21 cellular contexts compared by ENCODE assay signal in the genomic region with DNA sequence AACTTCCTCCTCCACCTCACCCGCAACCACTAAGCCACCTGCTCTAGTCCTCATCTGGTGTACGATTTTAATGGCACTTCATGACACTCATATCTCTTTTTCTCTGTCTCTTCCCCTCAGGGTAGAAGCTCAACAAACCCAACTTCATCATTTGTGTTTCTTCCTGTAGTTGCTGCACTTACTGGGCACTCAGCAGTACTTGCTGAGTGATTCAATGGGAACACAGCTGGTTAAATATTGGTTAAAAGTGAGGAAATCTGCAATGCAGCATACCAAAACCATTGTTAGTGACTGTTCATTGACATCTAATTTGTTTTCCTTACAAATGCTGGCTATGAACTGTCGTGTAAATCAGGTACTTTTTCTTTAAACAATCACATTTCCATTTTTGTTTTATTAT.
DNase-seq lines count a peak whose midpoint lies in the region; ATAC-seq and TF ChIP-seq lines count a peak whose summit lies in the region.
"Had no signal": no experiment of that assay in that cellular context is flagged by ENCODE, and none has a peak within 500 bp of the region (broad histone marks: within the 10 kb centered on the region; RNA-seq: fewer than 3 reads in every experiment).

No MANE protein-coding gene starts in this region.

- no peaks in the 10 kb centered on the region for H3K79me2 ChIP-seq in neural progenitor cell (ENCODE audit: low read depth)

- H3K9ac ChIP-seq in HUES48 (ENCODE audit: low read depth, low read length) (no peak overlapping the region), neural progenitor cell (no peak overlapping the region)

- peak; percentile 80 for DNase-seq in NCI-H187 treated with DMSO at 0.1 percent for 48 hours (lab: John Stamatoyannopoulos, UW)
- DNase-seq in NCI-H774 (lab: John Stamatoyannopoulos, UW) = peak; percentile 74
- DNase-seq in neural progenitor cell (ENCODE audit: low spot score) = no peak
- DNase-seq in activated T-cell treated with anti-CD3 and anti-CD28 coated beads, Interleukin-2, amount 50 U/mL, for 24 hours = no peak
- DNase-seq in A172 (ENCODE audit: low spot score) = no peak
- DNase-seq in nephron progenitor cell = no peak
- DNase-seq: activated CD4-positive, alpha-beta T cell treated with anti-CD3 and anti-CD28 coated beads for 1 hour; activated CD8-positive, alpha-beta T cell treated with anti-CD3 and anti-CD28 coated beads, Interleukin-2, amount 10 ng/mL, durations not matched to agents 7 days and 5 days; activated gamma-delta T cell treated with Interleukin-2 at 50 U/mL for 16 hours; activated naive CD8-positive, alpha-beta T cell treated with anti-CD3 and anti-CD28 coated beads, Interleukin-2, amount 50 U/mL, for 24 hours; CD4-positive, CD25-positive, alpha-beta regulatory T cell; islet precursor cell; MV-4-11; Peyer's patch; SJCRH30; stimulated activated CD4-positive, alpha-beta T cell treated with anti-CD3 and anti-CD28 coated beads, Interleukin-2, amount 100 ng/mL, for 24 hours; T-helper 1 cell; upper lobe of right lung had no signal

- no peak overlapping the region for H3K4me2 ChIP-seq in neural progenitor cell
- H3K4me2 ChIP-seq: smooth muscle cell had no signal

- H3K36me3 ChIP-seq in HUES48 (ENCODE audit: control insufficient read depth, insufficient read depth, low read length) (no peaks in the 10 kb centered on the region), neural progenitor cell (no peaks in the 10 kb centered on the region)
- H3K36me3 ChIP-seq: Peyer's patch, SJCRH30, upper lobe of right lung had no signal

- H3K36me3 Mint-ChIP-seq in neural progenitor cell (no peaks in the 10 kb centered on the region), nephron progenitor cell (ENCODE audit: low read depth) (no peaks in the 10 kb centered on the region)
- no peaks in the 10 kb centered on the region for H3K36me3 Mint-ChIP-seq in activated T-cell treated with anti-CD3 and anti-CD28 coated beads, Interleukin-2, amount 50 U/mL, for 24 hours (ENCODE audit: low read depth)
- H3K36me3 Mint-ChIP-seq: CD4-positive, CD25-positive, alpha-beta regulatory T cell had no signal

- H3K4me3 Mint-ChIP-seq in neural progenitor cell (no peak overlapping the region), nephron progenitor cell (no peak overlapping the region)
- no peak overlapping the region for H3K4me3 Mint-ChIP-seq in activated T-cell treated with anti-CD3 and anti-CD28 coated beads, Interleukin-2, amount 50 U/mL, for 24 hours
- H3K4me3 Mint-ChIP-seq: activated CD8-positive, alpha-beta T cell treated with anti-CD3 and anti-CD28 coated beads, Interleukin-2, amount 10 ng/mL, durations not matched to agents 7 days and 5 days; activated naive CD8-positive, alpha-beta T cell treated with anti-CD3 and anti-CD28 coated beads, Interleukin-2, amount 50 U/mL, for 24 hours; CD4-positive, CD25-positive, alpha-beta regulatory T cell had no signal

- H3K27ac ChIP-seq in HUES48 (ENCODE audit: low read depth, low read length) = peak overlapping the region; percentile 4
- H3K27ac ChIP-seq in neural progenitor cell = no peak overlapping the region
- H3K27ac ChIP-seq: Peyer's patch, SJCRH30, upper lobe of right lung had no signal

- H3K4me1 Mint-ChIP-seq in neural progenitor cell (no peaks in the 10 kb centered on the region), nephron progenitor cell (no peaks in the 10 kb centered on the region)
- no peaks in the 10 kb centered on the region for H3K4me1 Mint-ChIP-seq in activated T-cell treated with anti-CD3 and anti-CD28 coated beads, Interleukin-2, amount 50 U/mL, for 24 hours (ENCODE audit: low read depth)
- H3K4me1 Mint-ChIP-seq: activated naive CD8-positive, alpha-beta T cell treated with anti-CD3 and anti-CD28 coated beads, Interleukin-2, amount 50 U/mL, for 24 hours; CD4-positive, CD25-positive, alpha-beta regulatory T cell had no signal

- H3K27ac Mint-ChIP-seq in neural progenitor cell = no peak overlapping the region
- H3K27ac Mint-ChIP-seq in activated T-cell treated with anti-CD3 and anti-CD28 coated beads, Interleukin-2, amount 50 U/mL, for 24 hours = no peak overlapping the region
- H3K27ac Mint-ChIP-seq in nephron progenitor cell = no peak overlapping the region
- H3K27ac Mint-ChIP-seq: activated CD8-positive, alpha-beta T cell treated with anti-CD3 and anti-CD28 coated beads, Interleukin-2, amount 10 ng/mL, durations not matched to agents 7 days and 5 days; activated naive CD8-positive, alpha-beta T cell treated with anti-CD3 and anti-CD28 coated beads, Interleukin-2, amount 50 U/mL, for 24 hours; CD4-positive, CD25-positive, alpha-beta regulatory T cell had no signal

- H3K27me3 Mint-ChIP-seq in neural progenitor cell (ENCODE audit: insufficient read depth, low read depth) (no peaks in the 10 kb centered on the region), nephron progenitor cell (ENCODE audit: low read depth, poor library complexity) (no peaks in the 10 kb centered on the region)
- no peaks in the 10 kb centered on the region for H3K27me3 Mint-ChIP-seq in activated T-cell treated with anti-CD3 and anti-CD28 coated beads, Interleukin-2, amount 50 U/mL, for 24 hours
- H3K27me3 Mint-ChIP-seq: activated naive CD8-positive, alpha-beta T cell treated with anti-CD3 and anti-CD28 coated beads, Interleukin-2, amount 50 U/mL, for 24 hours; CD4-positive, CD25-positive, alpha-beta regulatory T cell had no signal

- H4K20me1 ChIP-seq in neural progenitor cell (ENCODE audit: low read depth) = no peaks in the 10 kb centered on the region

- peak overlapping the region; percentile 45 for H2AFZ ChIP-seq in neural progenitor cell (replicated peaks)

- H3K27me3 ChIP-seq in HUES48 (ENCODE audit: control insufficient read depth, insufficient read depth, low read length) (no peaks in the 10 kb centered on the region), neural progenitor cell (no peaks in the 10 kb centered on the region)
- H3K27me3 ChIP-seq: Peyer's patch, SJCRH30, upper lobe of right lung had no signal

- H3K4me3 ChIP-seq in HUES48 (ENCODE audit: low read depth, low read length) = no peak overlapping the region
- no peak overlapping the region for H3K4me3 ChIP-seq in neural progenitor cell
- H3K4me3 ChIP-seq: Peyer's patch, SJCRH30, smooth muscle cell, upper lobe of right lung had no signal

- TF ChIP-seq CTCF in neural progenitor cell (IDR thresholded peaks at IDR 0.05) (no peak), nephron progenitor cell (IDR thresholded peaks at IDR 0.05) (no peak)

- H3K4me1 ChIP-seq in HUES48 (ENCODE audit: control insufficient read depth, insufficient read depth, low read length) (peaks cover 14% of the 10 kb centered on the region), neural progenitor cell (no peaks in the 10 kb centered on the region)
- H3K4me1 ChIP-seq: Peyer's patch, SJCRH30, upper lobe of right lung had no signal

- H3K9me3 Mint-ChIP-seq in neural progenitor cell (no peaks in the 10 kb centered on the region), nephron progenitor cell (no peaks in the 10 kb centered on the region)
- H3K9me3 Mint-ChIP-seq in activated T-cell treated with anti-CD3 and anti-CD28 coated beads, Interleukin-2, amount 50 U/mL, for 24 hours = peaks cover 10% of the 10 kb centered on the region

- ATAC-seq in HG03108 (IDR thresholded peaks at IDR 0.05; ENCODE audit: unreplicated experiment) = no peak
- ATAC-seq: activated CD8-positive, alpha-beta T cell treated with anti-CD3 and anti-CD28 coated beads, Interleukin-2, amount 10 ng/mL, durations not matched to agents 7 days and 5 days; activated naive CD8-positive, alpha-beta T cell treated with anti-CD3 and anti-CD28 coated beads, Interleukin-2, amount 50 U/mL, for 24 hours; upper lobe of right lung had no signal

- H3K9me3 ChIP-seq in HUES48 (ENCODE audit: control insufficient read depth, insufficient read depth, low read length) (no peaks in the 10 kb centered on the region), neural progenitor cell (ENCODE audit: low read depth) (no peaks in the 10 kb centered on the region)
- H3K9me3 ChIP-seq: Peyer's patch, SJCRH30, upper lobe of right lung had no signal

- no peaks in the 10 kb centered on the region for H3F3A ChIP-seq in neural progenitor cell (ENCODE audit: low read depth)

Comparison
In these comparisons a context has a peak if more than half of its experiments do, and no peak if none do; other contexts are left out.
1. DNase-seq: peak in NCI-H187 treated with DMSO at 0.1 percent for 48 hours (single experiment) and NCI-H774 (single experiment); none in neural progenitor cell (single experiment), activated T-cell treated with anti-CD3 and anti-CD28 coated beads, Interleukin-2, amount 50 U/mL, for 24 hours (single experiment), A172 (single experiment) and nephron progenitor cell (single experiment).